Comparison of ENCODE assay signal across 1 cellular context in genomic region chr11:118212781-118213565, GRCh38.
TF ChIP-seq lines count a peak whose summit lies in the region.

No MANE protein-coding gene starts in this region.

TF ChIP-seq in HepG2, 621 proteins besides CTCF, POLR2A, EP300 and RAD21:
- TF ChIP-seq GABPA (IDR thresholded peaks at IDR 0.05; ENCODE audit: low read depth, low read length) (no peak), GABPA (CRISPR knock-in tag; IDR thresholded peaks at IDR 0.05; ENCODE audit: low read depth) (peak; percentile 26; the same call in 1 of the 2 replicates), CHD4 (IDR thresholded peaks at IDR 0.05; ENCODE audit: borderline replicate concordance, low read length) (peak; percentile 94), PHF8 (CRISPR knock-in tag; IDR thresholded peaks at IDR 0.05) (0 out of 2 replicates have a peak, but pooled peaks have one; percentile 0), ZNF556 (CRISPR knock-in tag; IDR thresholded peaks at IDR 0.05; ENCODE audit: borderline replicate concordance) (no peak), KDM1A (CRISPR knock-in tag; IDR thresholded peaks at IDR 0.05) (peak; percentile 33; the same call in 1 of the 2 replicates), ZNF629 (CRISPR knock-in tag; conservative IDR thresholded peaks at IDR 0.05) (peak; percentile 97), ZNF569 (CRISPR knock-in tag; IDR thresholded peaks at IDR 0.05; ENCODE audit: borderline replicate concordance) (no peak), ZSCAN25 (CRISPR knock-in tag; IDR thresholded peaks at IDR 0.05) (peak; percentile 76; the same call in 1 of the 2 replicates), ZNF761 (CRISPR knock-in tag; conservative IDR thresholded peaks at IDR 0.05) (no peak), WIZ (CRISPR knock-in tag; IDR thresholded peaks at IDR 0.05) (0 out of 2 replicates have a peak, but pooled peaks have one; percentile 14), ZBED4 (CRISPR knock-in tag; IDR thresholded peaks at IDR 0.05; ENCODE audit: borderline replicate concordance) (no peak), FOXP4 (CRISPR knock-in tag; IDR thresholded peaks at IDR 0.05) (no peak), GFI1 (CRISPR knock-in tag; IDR thresholded peaks at IDR 0.05; ENCODE audit: borderline replicate concordance) (peak; percentile 11; the same call in 1 of the 2 replicates), ASH2L (IDR thresholded peaks at IDR 0.05; ENCODE audit: insufficient read length, low read depth, low read length) (peak; percentile 14), ZMYM3 (CRISPR knock-in tag; IDR thresholded peaks at IDR 0.05) (peak; percentile 72; the same call in 1 of the 2 replicates), ZNF550 (CRISPR knock-in tag; IDR thresholded peaks at IDR 0.05; ENCODE audit: borderline replicate concordance) (no peak), SSRP1 (CRISPR knock-in tag; IDR thresholded peaks at IDR 0.05) (peak; percentile 48; the same call in 1 of the 2 replicates), ZNF121 (CRISPR knock-in tag; IDR thresholded peaks at IDR 0.05) (no peak), ZNF891 (CRISPR knock-in tag; IDR thresholded peaks at IDR 0.05) (no peak)
- TF ChIP-seq, protein P1, sequence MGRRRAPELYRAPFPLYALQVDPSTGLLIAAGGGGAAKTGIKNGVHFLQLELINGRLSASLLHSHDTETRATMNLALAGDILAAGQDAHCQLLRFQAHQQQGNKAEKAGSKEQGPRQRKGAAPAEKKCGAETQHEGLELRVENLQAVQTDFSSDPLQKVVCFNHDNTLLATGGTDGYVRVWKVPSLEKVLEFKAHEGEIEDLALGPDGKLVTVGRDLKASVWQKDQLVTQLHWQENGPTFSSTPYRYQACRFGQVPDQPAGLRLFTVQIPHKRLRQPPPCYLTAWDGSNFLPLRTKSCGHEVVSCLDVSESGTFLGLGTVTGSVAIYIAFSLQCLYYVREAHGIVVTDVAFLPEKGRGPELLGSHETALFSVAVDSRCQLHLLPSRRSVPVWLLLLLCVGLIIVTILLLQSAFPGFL (CRISPR knock-in tag; IDR thresholded peaks at IDR 0.05), result no peak
- TF ChIP-seq, protein P2, sequence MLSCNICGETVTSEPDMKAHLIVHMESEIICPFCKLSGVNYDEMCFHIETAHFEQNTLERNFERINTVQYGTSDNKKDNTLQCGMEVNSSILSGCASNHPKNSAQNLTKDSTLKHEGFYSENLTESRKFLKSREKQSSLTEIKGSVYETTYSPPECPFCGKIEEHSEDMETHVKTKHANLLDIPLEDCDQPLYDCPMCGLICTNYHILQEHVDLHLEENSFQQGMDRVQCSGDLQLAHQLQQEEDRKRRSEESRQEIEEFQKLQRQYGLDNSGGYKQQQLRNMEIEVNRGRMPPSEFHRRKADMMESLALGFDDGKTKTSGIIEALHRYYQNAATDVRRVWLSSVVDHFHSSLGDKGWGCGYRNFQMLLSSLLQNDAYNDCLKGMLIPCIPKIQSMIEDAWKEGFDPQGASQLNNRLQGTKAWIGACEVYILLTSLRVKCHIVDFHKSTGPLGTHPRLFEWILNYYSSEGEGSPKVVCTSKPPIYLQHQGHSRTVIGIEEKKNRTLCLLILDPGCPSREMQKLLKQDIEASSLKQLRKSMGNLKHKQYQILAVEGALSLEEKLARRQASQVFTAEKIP (CRISPR knock-in tag; IDR thresholded peaks at IDR 0.05; ENCODE audit: borderline replicate concordance), result no peak
- TF ChIP-seq, protein P3, sequence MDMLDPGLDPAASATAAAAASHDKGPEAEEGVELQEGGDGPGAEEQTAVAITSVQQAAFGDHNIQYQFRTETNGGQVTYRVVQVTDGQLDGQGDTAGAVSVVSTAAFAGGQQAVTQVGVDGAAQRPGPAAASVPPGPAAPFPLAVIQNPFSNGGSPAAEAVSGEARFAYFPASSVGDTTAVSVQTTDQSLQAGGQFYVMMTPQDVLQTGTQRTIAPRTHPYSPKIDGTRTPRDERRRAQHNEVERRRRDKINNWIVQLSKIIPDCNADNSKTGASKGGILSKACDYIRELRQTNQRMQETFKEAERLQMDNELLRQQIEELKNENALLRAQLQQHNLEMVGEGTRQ (IDR thresholded peaks at IDR 0.05; ENCODE audit: low read depth, low read length), result no peak
- TF ChIP-seq, protein P3 (CRISPR knock-in tag; IDR thresholded peaks at IDR 0.05; ENCODE audit: borderline replicate concordance), result no peak
TF ChIP-seq in HepG2: peak in this region for 11.
